8 cellular contexts compared by ENCODE assay signal in the genomic region with DNA sequence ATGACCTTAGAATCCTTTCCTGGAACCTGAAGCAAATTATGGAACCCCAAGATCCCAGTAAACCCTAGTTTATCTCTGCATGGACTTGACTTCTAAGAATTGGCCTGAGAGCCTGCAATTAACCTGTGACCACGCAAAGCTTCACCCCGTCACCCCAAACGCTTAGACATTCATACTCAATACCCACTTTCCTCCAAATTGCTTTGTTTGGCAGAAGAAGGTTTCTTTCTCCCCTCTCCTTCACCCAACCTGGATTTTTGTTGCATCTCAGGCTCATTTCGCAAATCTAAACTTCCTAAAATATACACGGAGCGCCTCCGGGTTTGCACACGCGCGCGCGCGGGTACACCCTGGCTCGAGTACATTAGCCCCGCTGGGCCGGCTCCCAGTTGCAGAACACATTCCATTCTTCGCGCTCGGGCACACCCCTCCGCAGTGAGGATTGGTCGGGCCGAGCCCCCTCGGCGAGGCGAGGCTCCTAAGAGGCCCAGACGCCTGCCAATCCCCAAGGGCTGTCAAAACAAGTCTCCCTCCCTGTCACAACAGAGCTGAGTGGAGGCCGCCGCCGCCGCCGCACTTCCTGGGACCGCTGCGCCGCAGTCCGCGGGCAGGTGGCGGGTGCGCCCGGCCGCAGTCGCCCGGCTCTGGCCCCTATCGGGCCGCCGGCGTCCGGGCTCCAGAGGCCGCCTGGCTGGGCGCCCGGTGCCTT. TPM values are rescaled to one million over a fixed set of nuclear protein-coding genes. Genes with fewer than 3 reads are reported as not detected.
DNase-seq lines count a peak whose midpoint lies in the region; ATAC-seq and TF ChIP-seq lines count a peak whose summit lies in the region.

Gene PLCL1, plus strand, starts transcription at position 545 of the 709 bp plus-strand sequence.

- H3K36me3 ChIP-seq in ascending aorta, result no peaks in the 10 kb centered on the region
- no peaks in the 10 kb centered on the region for H3K36me3 ChIP-seq in right atrium auricular region
- no peaks in the 10 kb centered on the region for H3K36me3 ChIP-seq in prostate gland

- peak within 1 kb of the TSS; percentile 66 for H3K27ac Mint-ChIP-seq in T-helper 2 cell treated with Interferon-gamma antibody and Interleukin-4, amounts not matched to agents 5 μg/mL and 100 μg/mL, for 36 hours

- H3K9me3 Mint-ChIP-seq in T-helper 2 cell treated with Interferon-gamma antibody and Interleukin-4, amounts not matched to agents 5 μg/mL and 100 μg/mL, for 36 hours, result no peaks in the 10 kb centered on the region

- DNase-seq in GM13976 (ENCODE audit: low spot score) (peak; percentile 93), NCI-H1436 treated with DMSO at 0.1 percent for 48 hours (lab: John Stamatoyannopoulos, UW) (peak; percentile 46), ascending aorta (ENCODE audit: low spot score in 2 of 2) (peak; percentile 89 to 97), right atrium auricular region (ENCODE audit: low spot score) (peak; percentile 93), prostate gland (ENCODE audit: low spot score) (peak; percentile 94), ureter (ENCODE audit: low spot score) (peak; percentile 91)
- DNase-seq in T-helper 2 cell treated with Interferon-gamma antibody and Interleukin-4, amounts not matched to agents 5 μg/mL and 100 μg/mL, for 36 hours (ENCODE audit: low spot score), result peak; percentile 90

- H3K4me3 ChIP-seq in ascending aorta (peak within 1 kb of the TSS; percentile 70 to 99), right atrium auricular region (peak within 1 kb of the TSS; percentile 92), prostate gland (peak within 1 kb of the TSS; percentile 70 to 75)

- WGBS in prostate gland, result 1% methylated on average over 47 of the region's 50 CpGs

- peaks cover under 1 to 9% of the 10 kb centered on the region in 2 donors for H3K4me1 ChIP-seq in ascending aorta
- peaks cover 0 to 44% of the 10 kb centered on the region in 2 donors for H3K4me1 ChIP-seq in right atrium auricular region
- H3K4me1 ChIP-seq in prostate gland (replicated peaks), result peaks cover 4% of the 10 kb centered on the region

- peak; percentile 99 for ATAC-seq in HG02852 (IDR thresholded peaks at IDR 0.05; ENCODE audit: unreplicated experiment)

- H3K27ac ChIP-seq in ascending aorta, result peak within 1 kb of the TSS; percentile 87 to 96
- H3K27ac ChIP-seq in right atrium auricular region, result peak within 1 kb of the TSS; percentile 82 to 85
- peak within 1 kb of the TSS; percentile 68 to 74 for H3K27ac ChIP-seq in prostate gland

- in situ Hi-C loops in GM13976 (cut with MboI; ENCODE audit: low sequenced_read_pairs, unreplicated experiment), result loop anchor here (10.0 kb wide), 1 partner anchor 321 kb away; no protein-coding TSS in a partner anchor

- peaks cover 28% of the 10 kb centered on the region for H3K4me1 Mint-ChIP-seq in T-helper 2 cell treated with Interferon-gamma antibody and Interleukin-4, amounts not matched to agents 5 μg/mL and 100 μg/mL, for 36 hours (ENCODE audit: low read depth)

- H3K36me3 Mint-ChIP-seq in T-helper 2 cell treated with Interferon-gamma antibody and Interleukin-4, amounts not matched to agents 5 μg/mL and 100 μg/mL, for 36 hours (ENCODE audit: low read depth), result no peaks in the 10 kb centered on the region

- intact Hi-C loops in ascending aorta (cut with DNase I) (loop anchor here (1.0 to 5.0 kb wide), 5 partner anchors 78 to 273 kb away; partner anchors contain the start of gene MARS2), prostate gland (cut with DNase I) (loop anchor here (5.0 to 10.0 kb wide), 4 partner anchors 121 to 421 kb away; no protein-coding TSS in a partner anchor)

- H3K9me3 ChIP-seq in ascending aorta (no peaks in the 10 kb centered on the region), right atrium auricular region (no peaks in the 10 kb centered on the region), prostate gland (no peaks in the 10 kb centered on the region)

- peak; percentile 83 for TF ChIP-seq POLR2A in prostate gland (IDR thresholded peaks at IDR 0.05)

- TF ChIP-seq CTCF in GM13976 (IDR thresholded peaks at IDR 0.05; ENCODE audit: borderline replicate concordance, control extremely low read depth, extremely low read depth, insufficient read depth, missing control alignments) (no peak), ascending aorta (IDR thresholded peaks at IDR 0.05) (no peak), right atrium auricular region (IDR thresholded peaks at IDR 0.05) (peak in 1 of 2 donors; percentile 35), prostate gland (IDR thresholded peaks at IDR 0.05) (peak in 2 of 4 experiments; percentile 32 to 34)

- peak within 1 kb of the TSS; percentile 91 for H3K4me3 Mint-ChIP-seq in T-helper 2 cell treated with Interferon-gamma antibody and Interleukin-4, amounts not matched to agents 5 μg/mL and 100 μg/mL, for 36 hours

- H3K27me3 Mint-ChIP-seq in T-helper 2 cell treated with Interferon-gamma antibody and Interleukin-4, amounts not matched to agents 5 μg/mL and 100 μg/mL, for 36 hours (ENCODE audit: low read depth), result peaks cover 29% of the 10 kb centered on the region

- H3K27me3 ChIP-seq in ascending aorta (no peaks in the 10 kb centered on the region), right atrium auricular region (no peaks in the 10 kb centered on the region), prostate gland (replicated peaks; ENCODE audit: insufficient read depth) (no peaks in the 10 kb centered on the region)

RNA-seq across cellular contexts. Expression of gene PLCL1, which starts in this region (rescaled TPM):
- total RNA-seq in ascending aorta, result 14.3 TPM
- 10 to 100 TPM; 26.8 to 32.0 TPM for total RNA-seq in right atrium auricular region
- 1 to 10 TPM; 6.7 to 6.8 TPM for total RNA-seq in prostate gland
- total RNA-seq in ureter, result 2.9 TPM

Comparison
In these comparisons a context has a peak if more than half of its experiments do, and no peak if none do; other contexts are left out.
1. Peak in every context shown above with its lines: DNase-seq, ATAC-seq, H3K4me3 ChIP-seq and H3K27ac ChIP-seq.